ENCODE assay signal across 8 cellular contexts in the genomic region with DNA sequence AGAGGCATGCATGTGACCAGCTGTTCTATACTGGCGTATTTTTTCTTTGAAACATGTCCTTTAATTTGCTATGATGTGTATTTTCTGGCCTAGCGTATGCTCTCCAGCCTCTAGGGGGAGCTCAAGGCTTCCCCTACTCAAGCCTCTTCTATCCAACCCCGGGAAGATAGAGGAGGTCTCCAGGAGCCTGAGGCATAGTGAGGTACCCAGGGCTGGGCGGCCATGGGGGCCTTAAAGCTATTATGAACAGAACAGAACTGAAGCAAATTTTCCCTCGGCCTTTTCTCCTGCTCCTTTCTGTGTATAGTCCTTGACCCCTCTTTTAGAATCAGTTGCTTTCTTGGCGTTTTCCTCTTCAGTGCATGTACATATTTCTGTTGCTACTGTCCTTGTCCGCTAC.
A peak's percentile ranks its signal among the peaks of the same experiment; 100 is the strongest.
DNase-seq lines count a peak whose midpoint lies in the region; ATAC-seq lines count a peak whose summit lies in the region.

No MANE protein-coding gene starts in this region.

- H3K36me3 Mint-ChIP-seq in activated naive CD8-positive, alpha-beta T cell treated with anti-CD3 and anti-CD28 coated beads for 36 hours = no peaks in the 10 kb centered on the region

- peak; percentile 44 for DNase-seq in Caki2 (ENCODE audit: low read depth)
- peak; percentile 19 to 76 for DNase-seq in NCI-H446 (lab: John Stamatoyannopoulos, UW)
- DNase-seq in activated naive CD8-positive, alpha-beta T cell treated with anti-CD3 and anti-CD28 coated beads for 36 hours = peak; percentile 10
- peak; percentile 9 to 32 for DNase-seq in hippocampal formation (lab: John Stamatoyannopoulos, UW)
- DNase-seq in stimulated activated CD8-positive, alpha-beta memory T cell treated with anti-CD3 and anti-CD28 coated beads, Interleukin-4, amount 100 ng/mL, for 48 hours = peak; percentile 30
- no peak for DNase-seq in NCI-H2081 treated with DMSO at 0.1 percent for 48 hours (lab: John Stamatoyannopoulos, UW)

- no peaks in the 10 kb centered on the region for H3K27me3 Mint-ChIP-seq in activated naive CD8-positive, alpha-beta T cell treated with anti-CD3 and anti-CD28 coated beads for 36 hours

- in situ Hi-C loops in Caki2 (cut with HindIII; ENCODE audit: low pct_unique_long_range_greater_than_20kb, low sequenced_read_pairs) = no loop called here

- peak; percentile 47 for ATAC-seq in GM21529 (IDR thresholded peaks at IDR 0.05; ENCODE audit: unreplicated experiment)
- ATAC-seq in GM18520 (IDR thresholded peaks at IDR 0.05; ENCODE audit: unreplicated experiment) = no peak

- no peak overlapping the region for H3K27ac Mint-ChIP-seq in activated naive CD8-positive, alpha-beta T cell treated with anti-CD3 and anti-CD28 coated beads for 36 hours

- no peaks in the 10 kb centered on the region for H3K4me1 Mint-ChIP-seq in activated naive CD8-positive, alpha-beta T cell treated with anti-CD3 and anti-CD28 coated beads for 36 hours

- no peaks in the 10 kb centered on the region for H3K9me3 Mint-ChIP-seq in activated naive CD8-positive, alpha-beta T cell treated with anti-CD3 and anti-CD28 coated beads for 36 hours

- no peak overlapping the region for H3K4me3 Mint-ChIP-seq in activated naive CD8-positive, alpha-beta T cell treated with anti-CD3 and anti-CD28 coated beads for 36 hours
